In the genomic region with DNA sequence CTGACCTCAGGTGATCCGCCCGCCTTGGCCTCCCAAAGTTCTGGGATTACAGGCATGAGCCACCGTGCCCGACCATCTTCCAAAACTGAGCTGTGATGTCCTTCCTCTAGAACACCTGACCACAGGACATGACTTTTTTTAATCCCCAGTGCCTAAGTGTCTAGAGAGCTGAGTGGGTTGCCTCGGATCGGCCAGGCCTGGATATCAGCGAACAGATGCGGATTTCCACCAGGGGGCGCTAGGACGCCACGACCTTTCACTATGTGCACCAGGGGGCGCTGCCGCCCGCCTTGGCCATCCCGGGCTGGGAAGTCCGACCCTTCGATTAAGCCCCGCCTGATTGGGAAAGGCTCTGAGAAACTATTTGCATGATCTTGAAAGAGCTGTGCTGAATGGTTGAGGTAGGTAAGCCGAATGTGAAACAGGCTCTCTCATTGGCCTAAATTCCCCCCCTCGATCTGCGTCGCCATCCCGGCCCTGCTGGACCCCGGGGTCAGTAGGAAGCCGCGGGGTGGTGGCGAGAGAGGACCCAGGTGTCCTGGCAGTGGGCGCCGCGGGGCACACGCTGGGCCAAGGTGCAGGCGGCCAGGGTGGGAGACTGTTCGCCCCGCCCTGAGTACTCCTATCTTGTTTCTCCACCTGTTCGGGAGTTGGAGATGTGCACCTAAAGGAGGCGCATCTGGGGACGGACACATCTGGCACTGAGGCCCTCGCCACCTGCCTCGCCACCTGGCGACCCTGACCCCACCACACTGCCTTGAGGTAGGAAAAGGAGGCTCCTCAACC, we compare ENCODE assay signal across 8 cellular contexts. TPM values are rescaled to one million over a fixed set of nuclear protein-coding genes. Genes with fewer than 3 reads are reported as not detected.
DNase-seq lines count a peak whose midpoint lies in the region; ATAC-seq and TF ChIP-seq lines count a peak whose summit lies in the region.

ACBD4 (plus strand) TSS at position 496 of the 786 bp plus-strand sequence. CDS start 458 bp downstream, outside the sequence.

- POLR2A ChIA-PET in HEK293T (lab: Yijun Ruan, JAX) = interaction anchor here (0.7 to 3.6 kb wide), 11 partner anchors 9 to 84 kb away, joined by 3 to 69 read pairs (median 6); partner anchors contain the start of genes HEXIM1 and HEXIM2

- H3K36me3 ChIP-seq in GM06990 (ENCODE audit: control insufficient read depth, insufficient read depth, low read length) (peaks cover 2% of the 10 kb centered on the region), gastroesophageal sphincter (peaks cover 0 to 32% of the 10 kb centered on the region in 2 donors), suprapubic skin (no peaks in the 10 kb centered on the region)

- TF ChIP-seq POLR2A in gastroesophageal sphincter (IDR thresholded peaks at IDR 0.05) = peak; percentile 58 to 65
- TF ChIP-seq POLR2A in suprapubic skin (IDR thresholded peaks at IDR 0.05) = peak in 1 of 2 donors; percentile 23

- peaks cover 0 to 62% (median 18%) of the 10 kb centered on the region in 3 donors for H3K4me1 ChIP-seq in gastroesophageal sphincter
- H3K4me1 ChIP-seq in suprapubic skin = peaks cover 36% of the 10 kb centered on the region

- peak within 1 kb of the TSS; percentile 74 for H3K27ac Mint-ChIP-seq in activated naive CD4-positive, alpha-beta T cell treated with anti-CD3 and anti-CD28 coated beads, Interleukin-2, amount 10 ng/mL, durations not matched to agents 7 days and 5 days

- peak within 1 kb of the TSS; percentile 79 for H3K4me3 ChIP-seq in GM06990 (replicated peaks; ENCODE audit: low read depth, low read length)
- H3K4me3 ChIP-seq in gastroesophageal sphincter = peak within 1 kb of the TSS; percentile 73 to 81
- peak within 1 kb of the TSS; percentile 86 for H3K4me3 ChIP-seq in suprapubic skin

- DNase-seq in GM06990 (ENCODE audit: extremely low read depth, insufficient read length) (peak; percentile 93), HEK293T (ENCODE audit: extremely low spot score) (peak; percentile 92), MV-4-11 (lab: John Stamatoyannopoulos, UW) (peak; percentile 97), SK-N-DZ (ENCODE audit: low spot score) (peak; percentile 99), non-pigmented ciliary epithelial cell (ENCODE audit: low read depth) (peak; percentile 85), suprapubic skin (ENCODE audit: low spot score in 2 of 2) (peak; percentile 97 to 98)
- peak; percentile 97 for DNase-seq in activated naive CD4-positive, alpha-beta T cell treated with anti-CD3 and anti-CD28 coated beads, Interleukin-2, amount 10 ng/mL, durations not matched to agents 7 days and 5 days

- WGBS in gastroesophageal sphincter (ENCODE audit: low coverage in 1 of 2), 2 donors = 2 to 50% methylated on average over 4 to 9 of the region's 40 CpGs
- WGBS in suprapubic skin = 31% methylated on average over 6 of the region's 40 CpGs

- CTCF ChIA-PET in HEK293T (lab: Yijun Ruan, JAX) = interaction anchor here (0.5 to 2.8 kb wide), 74 partner anchors 8 to 632 kb away, joined by 3 to 106 read pairs (median 4); partner anchors contain the start of genes GPATCH8, HEXIM1, HEXIM2 and MAP3K14
- CTCF ChIA-PET in activated naive CD4-positive, alpha-beta T cell treated with anti-CD3 and anti-CD28 coated beads, Interleukin-2, amount 10 ng/mL, durations not matched to agents 7 days and 5 days (lab: Charles Lee) = interaction anchor here (0.6 to 7.8 kb wide), 66 partner anchors 9 to 358 kb away, joined by 3 to 193 read pairs (median 4); partner anchors contain the start of genes FMNL1, HEXIM1, HEXIM2 and MAP3K14

- no peak for TF ChIP-seq EP300 in gastroesophageal sphincter (IDR thresholded peaks at IDR 0.05)
- no peak for TF ChIP-seq EP300 in suprapubic skin (IDR thresholded peaks at IDR 0.05)

- H3K27ac ChIP-seq in gastroesophageal sphincter = peak within 1 kb of the TSS; percentile 70 to 92 (median 90)
- peak within 1 kb of the TSS; percentile 79 for H3K27ac ChIP-seq in suprapubic skin

- H3K27me3 ChIP-seq in GM06990 (replicated peaks; ENCODE audit: control insufficient read depth, insufficient read depth, low read length) (no peaks in the 10 kb centered on the region; the same call in none of the 2 replicates), gastroesophageal sphincter (no peaks in the 10 kb centered on the region), suprapubic skin (no peaks in the 10 kb centered on the region)

- H3K9me3 ChIP-seq in gastroesophageal sphincter (no peaks in the 10 kb centered on the region), suprapubic skin (no peaks in the 10 kb centered on the region)

- peak; percentile 90 for ATAC-seq in gastroesophageal sphincter

- TF ChIP-seq CTCF in GM06990 (IDR thresholded peaks at IDR 0.05; ENCODE audit: insufficient read depth, low read length, poor library complexity, severe bottlenecking) (peak; percentile 100), gastroesophageal sphincter (IDR thresholded peaks at IDR 0.05) (peak in 3 of 4 experiments; percentile 98 to 100 (median 100)), suprapubic skin (IDR thresholded peaks at IDR 0.05) (peak; percentile 99 to 100)

- H3K36me3 Mint-ChIP-seq in activated naive CD4-positive, alpha-beta T cell treated with anti-CD3 and anti-CD28 coated beads, Interleukin-2, amount 10 ng/mL, durations not matched to agents 7 days and 5 days = peaks cover 4% of the 10 kb centered on the region

- peak within 1 kb of the TSS; percentile 91 for H3K4me3 Mint-ChIP-seq in activated naive CD4-positive, alpha-beta T cell treated with anti-CD3 and anti-CD28 coated beads, Interleukin-2, amount 10 ng/mL, durations not matched to agents 7 days and 5 days

- no peaks in the 10 kb centered on the region for H3K9me3 Mint-ChIP-seq in activated naive CD4-positive, alpha-beta T cell treated with anti-CD3 and anti-CD28 coated beads, Interleukin-2, amount 10 ng/mL, durations not matched to agents 7 days and 5 days

- peaks cover 16% of the 10 kb centered on the region for H3K27me3 Mint-ChIP-seq in activated naive CD4-positive, alpha-beta T cell treated with anti-CD3 and anti-CD28 coated beads, Interleukin-2, amount 10 ng/mL, durations not matched to agents 7 days and 5 days

- peaks cover 23% of the 10 kb centered on the region for H3K4me1 Mint-ChIP-seq in activated naive CD4-positive, alpha-beta T cell treated with anti-CD3 and anti-CD28 coated beads, Interleukin-2, amount 10 ng/mL, durations not matched to agents 7 days and 5 days

TF ChIP-seq in HEK293T, 16 proteins besides CTCF, POLR2A, EP300 and RAD21:
- TF ChIP-seq NFRKB (IDR thresholded peaks at IDR 0.05) = no peak
- no peak for TF ChIP-seq BHLHE40 (IDR thresholded peaks at IDR 0.05; ENCODE audit: borderline replicate concordance)
- no peak for TF ChIP-seq ELF4 (IDR thresholded peaks at IDR 0.05)
- no peak for TF ChIP-seq LEF1 (IDR thresholded peaks at IDR 0.05; ENCODE audit: borderline replicate concordance)
- TF ChIP-seq HDGF (IDR thresholded peaks at IDR 0.05; ENCODE audit: borderline replicate concordance) = 0 out of 2 replicates have a peak, but pooled peaks have one; percentile 31
- TF ChIP-seq SP1 (IDR thresholded peaks at IDR 0.05) = no peak
- no peak for TF ChIP-seq FOXA1 (IDR thresholded peaks at IDR 0.05)
- no peak for TF ChIP-seq TARDBP (IDR thresholded peaks at IDR 0.05)
- TF ChIP-seq, protein P1, sequence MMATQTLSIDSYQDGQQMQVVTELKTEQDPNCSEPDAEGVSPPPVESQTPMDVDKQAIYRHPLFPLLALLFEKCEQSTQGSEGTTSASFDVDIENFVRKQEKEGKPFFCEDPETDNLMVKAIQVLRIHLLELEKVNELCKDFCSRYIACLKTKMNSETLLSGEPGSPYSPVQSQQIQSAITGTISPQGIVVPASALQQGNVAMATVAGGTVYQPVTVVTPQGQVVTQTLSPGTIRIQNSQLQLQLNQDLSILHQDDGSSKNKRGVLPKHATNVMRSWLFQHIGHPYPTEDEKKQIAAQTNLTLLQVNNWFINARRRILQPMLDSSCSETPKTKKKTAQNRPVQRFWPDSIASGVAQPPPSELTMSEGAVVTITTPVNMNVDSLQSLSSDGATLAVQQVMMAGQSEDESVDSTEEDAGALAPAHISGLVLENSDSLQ (IDR thresholded peaks at IDR 0.05) = no peak
- no peak for TF ChIP-seq ZNF384 (IDR thresholded peaks at IDR 0.05)
- TF ChIP-seq FOXK2 (IDR thresholded peaks at IDR 0.05) = no peak
- TF ChIP-seq L3MBTL2 (conservative IDR thresholded peaks at IDR 0.05) = peak; percentile 68
- no peak for TF ChIP-seq CTBP1 (IDR thresholded peaks at IDR 0.05; ENCODE audit: borderline replicate concordance)
- TF ChIP-seq FOXM1 (IDR thresholded peaks at IDR 0.05; ENCODE audit: borderline replicate concordance) = peak; percentile 35; the same call in 1 of the 2 replicates
- TF ChIP-seq ARNT (IDR thresholded peaks at IDR 0.05) = peak; percentile 77
TF ChIP-seq in HEK293T: peak in this region for 4.

RNA-seq across cellular contexts. Expression of gene ACBD4, which starts in this region (rescaled TPM):
- polyA plus RNA-seq in SK-N-DZ (2014; cell fraction: cytosol; rRNA removed) = 6.4 TPM in 2 replicates
- 21.1 and 23.7 TPM in 2 replicates for polyA plus RNA-seq in SK-N-DZ (2014; cell fraction: nucleus; rRNA removed)
- total RNA-seq in gastroesophageal sphincter (10 to 100 TPM; 15.0 to 28.8 (median 23.5) TPM), suprapubic skin (10 to 100 TPM in 2 of 4 donors, 1 to 10 TPM in 2; 6.2 to 37.7 (median 10.9) TPM)

Comparison
In these comparisons a context has a peak if more than half of its experiments do, and no peak if none do; other contexts are left out.
1. Peak in every context shown above with its lines: DNase-seq, ATAC-seq, H3K4me3 ChIP-seq and H3K27ac ChIP-seq.